8 cellular contexts compared by ENCODE assay signal in the genomic region with DNA sequence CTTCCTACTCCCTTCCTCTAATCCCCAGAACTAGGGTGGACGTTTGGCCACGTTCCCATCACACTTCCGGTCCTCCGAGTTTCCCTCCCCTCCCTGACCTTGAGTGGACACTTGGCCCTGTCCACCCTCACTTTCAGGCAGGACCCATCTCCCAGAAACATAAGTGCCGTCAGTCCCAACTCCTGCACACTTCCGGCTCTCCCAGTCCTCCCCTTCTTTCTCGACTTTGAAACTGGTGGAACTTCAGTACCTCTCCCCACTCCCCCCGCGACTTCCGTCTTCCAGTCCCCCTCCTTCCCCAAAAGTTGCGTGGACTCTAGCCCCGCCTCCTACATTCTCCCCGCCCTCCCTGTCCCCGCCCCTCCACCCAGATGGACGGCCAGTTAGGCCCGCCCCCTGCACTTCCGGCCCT. TPM values are rescaled to one million over a fixed set of nuclear protein-coding genes. Genes with fewer than 3 reads are reported as not detected.
DNase-seq lines count a peak whose midpoint lies in the region; ATAC-seq, FAIRE-seq and TF ChIP-seq lines count a peak whose summit lies in the region.

No MANE protein-coding gene starts in this region.

- peak overlapping the region; percentile 86 to 98 (median 94) for H3K9ac ChIP-seq in BLaER1 treated with 17β-estradiol and CSF1 and Interleukin-3, amounts not matched to agents 10 nM and 100 nM

- peak overlapping the region; percentile 67 to 95 (median 79) for H3K4me2 ChIP-seq in BLaER1 treated with 17β-estradiol and CSF1 and Interleukin-3, amounts not matched to agents 10 nM and 100 nM

- peaks cover 4 to 12% (median 6%) of the 10 kb centered on the region in 10 experiments; a peak in 17 of 20 replicates for H3K4me1 ChIP-seq in BLaER1 treated with 17β-estradiol and CSF1 and Interleukin-3, amounts not matched to agents 10 nM and 100 nM

- intact Hi-C loops in posterior vena cava (cut with DNase I): loop anchor here in 1 of 2 donors (2.0 kb wide), 1 partner anchor 18 kb away; no protein-coding TSS in a partner anchor

- H3K4me3 ChIP-seq in BLaER1 treated with 17β-estradiol and CSF1 and Interleukin-3, amounts not matched to agents 10 nM and 100 nM: peak overlapping the region; percentile 75 to 90 (median 84)
- peak overlapping the region; percentile 86 for H3K4me3 ChIP-seq in WI38 (ENCODE audit: low read depth, low read length)

- peaks cover 90 to 95% (median 94%) of the 10 kb centered on the region in 11 experiments for H3K9me3 ChIP-seq in BLaER1 treated with 17β-estradiol and CSF1 and Interleukin-3, amounts not matched to agents 10 nM and 100 nM (replicated peaks in 1 of 11)

- peaks cover 71 to 83% (median 78%) of the 10 kb centered on the region in 11 experiments for H3K36me3 ChIP-seq in BLaER1 treated with 17β-estradiol and CSF1 and Interleukin-3, amounts not matched to agents 10 nM and 100 nM

- H3K9me3 Mint-ChIP-seq in HFFc6 (peaks cover 90% of the 10 kb centered on the region), endothelial cell (ENCODE audit: unreplicated experiment) (peaks cover 37% of the 10 kb centered on the region)

- peak overlapping the region; percentile 94 to 100 (median 98) for H3K27ac ChIP-seq in BLaER1 treated with 17β-estradiol and CSF1 and Interleukin-3, amounts not matched to agents 10 nM and 100 nM

- TF ChIP-seq CTCF in HFFc6 (IDR thresholded peaks at IDR 0.05) (no peak), WI38 (IDR thresholded peaks at IDR 0.05; ENCODE audit: low read depth, low read length) (no peak), endothelial cell (IDR thresholded peaks at IDR 0.05; ENCODE audit: unreplicated experiment) (no peak), D721Med (IDR thresholded peaks at IDR 0.05; ENCODE audit: insufficient read depth, missing control alignments) (no peak)

- H3K36me3 Mint-ChIP-seq in HFFc6 (ENCODE audit: low read depth) (peaks cover 71% of the 10 kb centered on the region), endothelial cell (ENCODE audit: low read depth, unreplicated experiment) (peaks cover 60% of the 10 kb centered on the region)

- H3K4me3 Mint-ChIP-seq in HFFc6 (peak overlapping the region; percentile 96), endothelial cell (ENCODE audit: unreplicated experiment) (peak overlapping the region; percentile 90)

- H3K27ac Mint-ChIP-seq in HFFc6 (peak overlapping the region; percentile 99), endothelial cell (ENCODE audit: unreplicated experiment) (peak overlapping the region; percentile 94)

- DNase-seq in HFFc6 (no peak), endothelial cell (ENCODE audit: low spot score) (no peak), posterior vena cava (ENCODE audit: low spot score) (peak; percentile 97), COLO668 (lab: John Stamatoyannopoulos, UW; ENCODE audit: unreplicated experiment) (no peak), D721Med (ENCODE audit: insufficient read length, low spot score) (no peak)

- no peaks in the 10 kb centered on the region; a peak in 2 of 22 replicates for H3K27me3 ChIP-seq in BLaER1 treated with 17β-estradiol and CSF1 and Interleukin-3, amounts not matched to agents 10 nM and 100 nM

- ATAC-seq in HG02973 (IDR thresholded peaks at IDR 0.05; ENCODE audit: unreplicated experiment): no peak

- FAIRE-seq in D721Med (lab: Jason Lieb, UNC): no peak

- H3K4me1 Mint-ChIP-seq in HFFc6 (ENCODE audit: low read depth) (peaks cover 12% of the 10 kb centered on the region), endothelial cell (ENCODE audit: unreplicated experiment) (peaks cover 3% of the 10 kb centered on the region)

- H4K20me1 ChIP-seq in BLaER1 treated with 17β-estradiol and CSF1 and Interleukin-3, amounts not matched to agents 10 nM and 100 nM: no peaks in the 10 kb centered on the region

- H3K27me3 Mint-ChIP-seq in HFFc6 (ENCODE audit: insufficient read depth) (peaks cover 12% of the 10 kb centered on the region), endothelial cell (ENCODE audit: unreplicated experiment) (peaks cover 16% of the 10 kb centered on the region)

RNA-seq across cellular contexts. Expression of gene ZNF274, which starts 0.3 kb away (rescaled TPM):
- total RNA-seq in HFFc6 (2021; fragmentation: NEBNext Ultra II Directional; extraction: Animal tissue kit (Norgen Biotek cat#: 25700)): 10 to 100 TPM; 15.6 to 18.4 (median 17.6) TPM
- total RNA-seq in endothelial cell (ENCODE audit: unreplicated experiment) (21.4 TPM), posterior vena cava (10 to 100 TPM; 15.2 to 15.9 TPM)

RNA-seq across cellular contexts. Expression of gene ZNF329, which starts 32.0 kb away (rescaled TPM):
- 1 to 10 TPM; 6.6 to 9.5 (median 7.9) TPM for total RNA-seq in HFFc6 (2021; fragmentation: NEBNext Ultra II Directional; extraction: Animal tissue kit (Norgen Biotek cat#: 25700))
- total RNA-seq in endothelial cell (ENCODE audit: unreplicated experiment) (14.9 TPM), posterior vena cava (1 to 10 TPM; 6.1 to 8.9 TPM)

RNA-seq across cellular contexts. Expression of gene ZNF544, which starts 46.1 kb away (rescaled TPM):
- total RNA-seq in HFFc6 (2021; fragmentation: NEBNext Ultra II Directional; extraction: Animal tissue kit (Norgen Biotek cat#: 25700)): 10 to 100 TPM; 26.5 to 32.5 (median 29.9) TPM
- total RNA-seq in endothelial cell (ENCODE audit: unreplicated experiment): 44.3 TPM
- total RNA-seq in posterior vena cava: 10 to 100 TPM; 12.2 to 15.8 TPM
